In genomic region chr7:27179503-27180430, GRCh38 we compare ENCODE assay signal across 2 cellular contexts.
TF ChIP-seq lines count a peak whose summit lies in the region.

No MANE protein-coding gene starts in this region.

TF ChIP-seq in HEK293T, 16 proteins besides CTCF, POLR2A, EP300 and RAD21:
- TF ChIP-seq HDGF (IDR thresholded peaks at IDR 0.05; ENCODE audit: borderline replicate concordance) = no peak
- TF ChIP-seq ARNT (IDR thresholded peaks at IDR 0.05) = no peak
- peak; percentile 54 for TF ChIP-seq L3MBTL2 (conservative IDR thresholded peaks at IDR 0.05)
- no peak for TF ChIP-seq FOXA1 (IDR thresholded peaks at IDR 0.05)
- no peak for TF ChIP-seq SUZ12 (IDR thresholded peaks at IDR 0.05)
- TF ChIP-seq, protein P1, sequence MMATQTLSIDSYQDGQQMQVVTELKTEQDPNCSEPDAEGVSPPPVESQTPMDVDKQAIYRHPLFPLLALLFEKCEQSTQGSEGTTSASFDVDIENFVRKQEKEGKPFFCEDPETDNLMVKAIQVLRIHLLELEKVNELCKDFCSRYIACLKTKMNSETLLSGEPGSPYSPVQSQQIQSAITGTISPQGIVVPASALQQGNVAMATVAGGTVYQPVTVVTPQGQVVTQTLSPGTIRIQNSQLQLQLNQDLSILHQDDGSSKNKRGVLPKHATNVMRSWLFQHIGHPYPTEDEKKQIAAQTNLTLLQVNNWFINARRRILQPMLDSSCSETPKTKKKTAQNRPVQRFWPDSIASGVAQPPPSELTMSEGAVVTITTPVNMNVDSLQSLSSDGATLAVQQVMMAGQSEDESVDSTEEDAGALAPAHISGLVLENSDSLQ (IDR thresholded peaks at IDR 0.05) = peak; percentile 77

TF ChIP-seq in GM12878, 131 proteins besides CTCF, POLR2A, EP300 and RAD21:
- TF ChIP-seq CBX5 (IDR thresholded peaks at IDR 0.05; ENCODE audit: low read depth) = no peak
- TF ChIP-seq SREBF1 (IDR thresholded peaks at IDR 0.05; ENCODE audit: low read length) = no peak
- no peak for TF ChIP-seq FOXM1 (IDR thresholded peaks at IDR 0.05; ENCODE audit: low read depth, low read length)
- TF ChIP-seq TCF7 (IDR thresholded peaks at IDR 0.05; ENCODE audit: borderline replicate concordance) = no peak
- no peak for TF ChIP-seq SMAD1 (IDR thresholded peaks at IDR 0.05; ENCODE audit: low read depth, partially characterized antibody)
- TF ChIP-seq CBX3 (IDR thresholded peaks at IDR 0.05; ENCODE audit: borderline replicate concordance, low read depth) = no peak
- TF ChIP-seq, protein P2, sequence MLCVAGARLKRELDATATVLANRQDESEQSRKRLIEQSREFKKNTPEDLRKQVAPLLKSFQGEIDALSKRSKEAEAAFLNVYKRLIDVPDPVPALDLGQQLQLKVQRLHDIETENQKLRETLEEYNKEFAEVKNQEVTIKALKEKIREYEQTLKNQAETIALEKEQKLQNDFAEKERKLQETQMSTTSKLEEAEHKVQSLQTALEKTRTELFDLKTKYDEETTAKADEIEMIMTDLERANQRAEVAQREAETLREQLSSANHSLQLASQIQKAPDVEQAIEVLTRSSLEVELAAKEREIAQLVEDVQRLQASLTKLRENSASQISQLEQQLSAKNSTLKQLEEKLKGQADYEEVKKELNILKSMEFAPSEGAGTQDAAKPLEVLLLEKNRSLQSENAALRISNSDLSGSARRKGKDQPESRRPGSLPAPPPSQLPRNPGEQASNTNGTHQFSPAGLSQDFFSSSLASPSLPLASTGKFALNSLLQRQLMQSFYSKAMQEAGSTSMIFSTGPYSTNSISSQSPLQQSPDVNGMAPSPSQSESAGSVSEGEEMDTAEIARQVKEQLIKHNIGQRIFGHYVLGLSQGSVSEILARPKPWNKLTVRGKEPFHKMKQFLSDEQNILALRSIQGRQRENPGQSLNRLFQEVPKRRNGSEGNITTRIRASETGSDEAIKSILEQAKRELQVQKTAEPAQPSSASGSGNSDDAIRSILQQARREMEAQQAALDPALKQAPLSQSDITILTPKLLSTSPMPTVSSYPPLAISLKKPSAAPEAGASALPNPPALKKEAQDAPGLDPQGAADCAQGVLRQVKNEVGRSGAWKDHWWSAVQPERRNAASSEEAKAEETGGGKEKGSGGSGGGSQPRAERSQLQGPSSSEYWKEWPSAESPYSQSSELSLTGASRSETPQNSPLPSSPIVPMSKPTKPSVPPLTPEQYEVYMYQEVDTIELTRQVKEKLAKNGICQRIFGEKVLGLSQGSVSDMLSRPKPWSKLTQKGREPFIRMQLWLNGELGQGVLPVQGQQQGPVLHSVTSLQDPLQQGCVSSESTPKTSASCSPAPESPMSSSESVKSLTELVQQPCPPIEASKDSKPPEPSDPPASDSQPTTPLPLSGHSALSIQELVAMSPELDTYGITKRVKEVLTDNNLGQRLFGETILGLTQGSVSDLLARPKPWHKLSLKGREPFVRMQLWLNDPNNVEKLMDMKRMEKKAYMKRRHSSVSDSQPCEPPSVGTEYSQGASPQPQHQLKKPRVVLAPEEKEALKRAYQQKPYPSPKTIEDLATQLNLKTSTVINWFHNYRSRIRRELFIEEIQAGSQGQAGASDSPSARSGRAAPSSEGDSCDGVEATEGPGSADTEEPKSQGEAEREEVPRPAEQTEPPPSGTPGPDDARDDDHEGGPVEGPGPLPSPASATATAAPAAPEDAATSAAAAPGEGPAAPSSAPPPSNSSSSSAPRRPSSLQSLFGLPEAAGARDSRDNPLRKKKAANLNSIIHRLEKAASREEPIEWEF (IDR thresholded peaks at IDR 0.05; ENCODE audit: insufficient replicate concordance, low read depth, low read length) = no peak
- TF ChIP-seq SP1 (IDR thresholded peaks at IDR 0.05; ENCODE audit: low read depth, low read length) = no peak
- TF ChIP-seq SIN3A (IDR thresholded peaks at IDR 0.05; ENCODE audit: low read depth, low read length) = no peak
- TF ChIP-seq, protein P3, sequence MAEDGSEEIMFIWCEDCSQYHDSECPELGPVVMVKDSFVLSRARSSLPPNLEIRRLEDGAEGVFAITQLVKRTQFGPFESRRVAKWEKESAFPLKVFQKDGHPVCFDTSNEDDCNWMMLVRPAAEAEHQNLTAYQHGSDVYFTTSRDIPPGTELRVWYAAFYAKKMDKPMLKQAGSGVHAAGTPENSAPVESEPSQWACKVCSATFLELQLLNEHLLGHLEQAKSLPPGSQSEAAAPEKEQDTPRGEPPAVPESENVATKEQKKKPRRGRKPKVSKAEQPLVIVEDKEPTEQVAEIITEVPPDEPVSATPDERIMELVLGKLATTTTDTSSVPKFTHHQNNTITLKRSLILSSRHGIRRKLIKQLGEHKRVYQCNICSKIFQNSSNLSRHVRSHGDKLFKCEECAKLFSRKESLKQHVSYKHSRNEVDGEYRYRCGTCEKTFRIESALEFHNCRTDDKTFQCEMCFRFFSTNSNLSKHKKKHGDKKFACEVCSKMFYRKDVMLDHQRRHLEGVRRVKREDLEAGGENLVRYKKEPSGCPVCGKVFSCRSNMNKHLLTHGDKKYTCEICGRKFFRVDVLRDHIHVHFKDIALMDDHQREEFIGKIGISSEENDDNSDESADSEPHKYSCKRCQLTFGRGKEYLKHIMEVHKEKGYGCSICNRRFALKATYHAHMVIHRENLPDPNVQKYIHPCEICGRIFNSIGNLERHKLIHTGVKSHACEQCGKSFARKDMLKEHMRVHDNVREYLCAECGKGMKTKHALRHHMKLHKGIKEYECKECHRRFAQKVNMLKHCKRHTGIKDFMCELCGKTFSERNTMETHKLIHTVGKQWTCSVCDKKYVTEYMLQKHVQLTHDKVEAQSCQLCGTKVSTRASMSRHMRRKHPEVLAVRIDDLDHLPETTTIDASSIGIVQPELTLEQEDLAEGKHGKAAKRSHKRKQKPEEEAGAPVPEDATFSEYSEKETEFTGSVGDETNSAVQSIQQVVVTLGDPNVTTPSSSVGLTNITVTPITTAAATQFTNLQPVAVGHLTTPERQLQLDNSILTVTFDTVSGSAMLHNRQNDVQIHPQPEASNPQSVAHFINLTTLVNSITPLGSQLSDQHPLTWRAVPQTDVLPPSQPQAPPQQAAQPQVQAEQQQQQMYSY (CRISPR knock-in tag; IDR thresholded peaks at IDR 0.05) = no peak
- TF ChIP-seq ZNF217 (IDR thresholded peaks at IDR 0.05) = no peak
- no peak for TF ChIP-seq GATAD2B (conservative IDR thresholded peaks at IDR 0.05; ENCODE audit: low read depth)
- TF ChIP-seq ESRRA (IDR thresholded peaks at IDR 0.05; ENCODE audit: low read length) = no peak
- peak; percentile 12 for TF ChIP-seq PBX3 (IDR thresholded peaks at IDR 0.05; ENCODE audit: insufficient replicate concordance, low read depth, low read length)
- TF ChIP-seq SMC3 (IDR thresholded peaks at IDR 0.05; ENCODE audit: borderline replicate concordance, low read length) = peak; percentile 34; the same call in 1 of the 2 replicates
- TF ChIP-seq PML (IDR thresholded peaks at IDR 0.05; ENCODE audit: low read length) = no peak
- TF ChIP-seq TAF1 (IDR thresholded peaks at IDR 0.05; ENCODE audit: borderline replicate concordance, low read depth, low read length) = no peak
- no peak for TF ChIP-seq GABPA (IDR thresholded peaks at IDR 0.05; ENCODE audit: low read depth)
- TF ChIP-seq IRF4 (IDR thresholded peaks at IDR 0.05; ENCODE audit: low read depth, low read length) = no peak
- TF ChIP-seq ZZZ3 (IDR thresholded peaks at IDR 0.05; ENCODE audit: control insufficient read depth, insufficient read length, low read depth) = no peak
- no peak for TF ChIP-seq HCFC1 (IDR thresholded peaks at IDR 0.05; ENCODE audit: low read length)
- TF ChIP-seq ZNF274 (IDR thresholded peaks at IDR 0.05; ENCODE audit: insufficient read depth, insufficient read length) = no peak
- no peak for TF ChIP-seq ZBTB11 (CRISPR knock-in tag; IDR thresholded peaks at IDR 0.05)
- no peak for TF ChIP-seq NR2F1 (conservative IDR thresholded peaks at IDR 0.05)
- TF ChIP-seq, protein P1 (IDR thresholded peaks at IDR 0.05) = peak; percentile 28; the same call in 1 of the 2 replicates
